In the genomic region with DNA sequence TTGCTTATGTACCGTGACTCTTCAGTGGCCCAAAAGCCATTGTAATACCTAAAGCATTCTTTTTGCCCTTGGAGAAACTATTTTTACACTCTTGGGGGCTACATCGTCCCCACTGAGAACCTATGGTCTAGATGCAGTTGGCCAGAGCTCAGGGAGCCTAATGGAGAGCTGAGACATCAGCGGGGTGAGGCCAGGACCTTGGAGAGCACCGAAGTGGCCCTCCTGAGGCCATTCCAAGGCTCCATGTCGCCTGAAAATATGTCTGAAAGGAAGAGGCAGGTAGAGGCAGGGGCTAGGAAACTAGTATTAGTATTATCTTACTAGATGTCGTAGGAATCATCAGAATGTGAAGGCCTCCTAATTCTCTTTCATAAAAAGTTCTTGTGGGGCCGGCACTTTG, we compare ENCODE assay signal across 1 cellular context.
TF ChIP-seq lines count a peak whose summit lies in the region.

No MANE protein-coding gene starts in this region.

TF ChIP-seq in HepG2, 621 proteins besides CTCF, POLR2A, EP300 and RAD21:
- TF ChIP-seq, protein P1, sequence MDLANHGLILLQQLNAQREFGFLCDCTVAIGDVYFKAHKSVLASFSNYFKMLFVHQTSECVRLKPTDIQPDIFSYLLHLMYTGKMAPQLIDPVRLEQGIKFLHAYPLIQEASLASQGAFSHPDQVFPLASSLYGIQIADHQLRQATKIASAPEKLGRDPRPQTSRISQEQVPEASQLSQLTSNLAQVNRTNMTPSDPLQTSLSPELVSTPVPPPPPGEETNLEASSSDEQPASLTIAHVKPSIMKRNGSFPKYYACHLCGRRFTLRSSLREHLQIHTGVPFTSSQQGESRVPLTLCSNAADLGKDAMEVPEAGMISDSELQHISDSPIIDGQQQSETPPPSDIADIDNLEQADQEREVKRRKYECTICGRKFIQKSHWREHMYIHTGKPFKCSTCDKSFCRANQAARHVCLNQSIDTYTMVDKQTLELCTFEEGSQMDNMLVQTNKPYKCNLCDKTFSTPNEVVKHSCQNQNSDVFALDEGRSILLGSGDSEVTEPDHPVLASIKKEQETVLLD (CRISPR knock-in tag; IDR thresholded peaks at IDR 0.05; ENCODE audit: low read depth) = no peak
- TF ChIP-seq MIER2 (CRISPR knock-in tag; IDR thresholded peaks at IDR 0.05) (peak; percentile 95), ZNF484 (CRISPR knock-in tag; IDR thresholded peaks at IDR 0.05; ENCODE audit: borderline replicate concordance, low read depth) (no peak), ZBTB3 (CRISPR knock-in tag; IDR thresholded peaks at IDR 0.05; ENCODE audit: borderline replicate concordance, low read depth) (no peak), RBM22 (optimal IDR thresholded peaks at IDR 0.05; ENCODE audit: low read length) (no peak), CBX2 (IDR thresholded peaks at IDR 0.05; ENCODE audit: low read depth, low read length) (no peak), CBX2 (CRISPR knock-in tag; IDR thresholded peaks at IDR 0.05; ENCODE audit: low read depth) (no peak), SYNCRIP (IDR thresholded peaks at IDR 0.05; ENCODE audit: insufficient read depth, low read depth, low read length) (no peak), MAF1 (CRISPR knock-in tag; IDR thresholded peaks at IDR 0.05; ENCODE audit: borderline replicate concordance) (no peak), FOXM1 (CRISPR knock-in tag; IDR thresholded peaks at IDR 0.05) (no peak), ZNF331 (CRISPR knock-in tag; IDR thresholded peaks at IDR 0.05) (0 out of 2 replicates have a peak, but pooled peaks have one; percentile 18), ZNF530 (CRISPR knock-in tag; IDR thresholded peaks at IDR 0.05; ENCODE audit: low read depth) (no peak)
- TF ChIP-seq, protein P2, sequence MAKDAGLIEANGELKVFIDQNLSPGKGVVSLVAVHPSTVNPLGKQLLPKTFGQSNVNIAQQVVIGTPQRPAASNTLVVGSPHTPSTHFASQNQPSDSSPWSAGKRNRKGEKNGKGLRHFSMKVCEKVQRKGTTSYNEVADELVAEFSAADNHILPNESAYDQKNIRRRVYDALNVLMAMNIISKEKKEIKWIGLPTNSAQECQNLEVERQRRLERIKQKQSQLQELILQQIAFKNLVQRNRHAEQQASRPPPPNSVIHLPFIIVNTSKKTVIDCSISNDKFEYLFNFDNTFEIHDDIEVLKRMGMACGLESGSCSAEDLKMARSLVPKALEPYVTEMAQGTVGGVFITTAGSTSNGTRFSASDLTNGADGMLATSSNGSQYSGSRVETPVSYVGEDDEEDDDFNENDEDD (CRISPR knock-in tag; IDR thresholded peaks at IDR 0.05; ENCODE audit: borderline replicate concordance) = no peak
- TF ChIP-seq, protein P3, sequence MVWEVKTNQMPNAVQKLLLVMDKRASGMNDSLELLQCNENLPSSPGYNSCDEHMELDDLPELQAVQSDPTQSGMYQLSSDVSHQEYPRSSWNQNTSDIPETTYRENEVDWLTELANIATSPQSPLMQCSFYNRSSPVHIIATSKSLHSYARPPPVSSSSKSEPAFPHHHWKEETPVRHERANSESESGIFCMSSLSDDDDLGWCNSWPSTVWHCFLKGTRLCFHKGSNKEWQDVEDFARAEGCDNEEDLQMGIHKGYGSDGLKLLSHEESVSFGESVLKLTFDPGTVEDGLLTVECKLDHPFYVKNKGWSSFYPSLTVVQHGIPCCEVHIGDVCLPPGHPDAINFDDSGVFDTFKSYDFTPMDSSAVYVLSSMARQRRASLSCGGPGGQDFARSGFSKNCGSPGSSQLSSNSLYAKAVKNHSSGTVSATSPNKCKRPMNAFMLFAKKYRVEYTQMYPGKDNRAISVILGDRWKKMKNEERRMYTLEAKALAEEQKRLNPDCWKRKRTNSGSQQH (CRISPR knock-in tag; IDR thresholded peaks at IDR 0.05; ENCODE audit: low read depth) = no peak
- TF ChIP-seq, protein P4, sequence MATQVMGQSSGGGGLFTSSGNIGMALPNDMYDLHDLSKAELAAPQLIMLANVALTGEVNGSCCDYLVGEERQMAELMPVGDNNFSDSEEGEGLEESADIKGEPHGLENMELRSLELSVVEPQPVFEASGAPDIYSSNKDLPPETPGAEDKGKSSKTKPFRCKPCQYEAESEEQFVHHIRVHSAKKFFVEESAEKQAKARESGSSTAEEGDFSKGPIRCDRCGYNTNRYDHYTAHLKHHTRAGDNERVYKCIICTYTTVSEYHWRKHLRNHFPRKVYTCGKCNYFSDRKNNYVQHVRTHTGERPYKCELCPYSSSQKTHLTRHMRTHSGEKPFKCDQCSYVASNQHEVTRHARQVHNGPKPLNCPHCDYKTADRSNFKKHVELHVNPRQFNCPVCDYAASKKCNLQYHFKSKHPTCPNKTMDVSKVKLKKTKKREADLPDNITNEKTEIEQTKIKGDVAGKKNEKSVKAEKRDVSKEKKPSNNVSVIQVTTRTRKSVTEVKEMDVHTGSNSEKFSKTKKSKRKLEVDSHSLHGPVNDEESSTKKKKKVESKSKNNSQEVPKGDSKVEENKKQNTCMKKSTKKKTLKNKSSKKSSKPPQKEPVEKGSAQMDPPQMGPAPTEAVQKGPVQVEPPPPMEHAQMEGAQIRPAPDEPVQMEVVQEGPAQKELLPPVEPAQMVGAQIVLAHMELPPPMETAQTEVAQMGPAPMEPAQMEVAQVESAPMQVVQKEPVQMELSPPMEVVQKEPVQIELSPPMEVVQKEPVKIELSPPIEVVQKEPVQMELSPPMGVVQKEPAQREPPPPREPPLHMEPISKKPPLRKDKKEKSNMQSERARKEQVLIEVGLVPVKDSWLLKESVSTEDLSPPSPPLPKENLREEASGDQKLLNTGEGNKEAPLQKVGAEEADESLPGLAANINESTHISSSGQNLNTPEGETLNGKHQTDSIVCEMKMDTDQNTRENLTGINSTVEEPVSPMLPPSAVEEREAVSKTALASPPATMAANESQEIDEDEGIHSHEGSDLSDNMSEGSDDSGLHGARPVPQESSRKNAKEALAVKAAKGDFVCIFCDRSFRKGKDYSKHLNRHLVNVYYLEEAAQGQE (IDR thresholded peaks at IDR 0.05; ENCODE audit: borderline replicate concordance in 1 of 2, low read depth in 1 of 2, low read length in 2 of 2) = peak; percentile 80 to 95
- TF ChIP-seq, protein P5, sequence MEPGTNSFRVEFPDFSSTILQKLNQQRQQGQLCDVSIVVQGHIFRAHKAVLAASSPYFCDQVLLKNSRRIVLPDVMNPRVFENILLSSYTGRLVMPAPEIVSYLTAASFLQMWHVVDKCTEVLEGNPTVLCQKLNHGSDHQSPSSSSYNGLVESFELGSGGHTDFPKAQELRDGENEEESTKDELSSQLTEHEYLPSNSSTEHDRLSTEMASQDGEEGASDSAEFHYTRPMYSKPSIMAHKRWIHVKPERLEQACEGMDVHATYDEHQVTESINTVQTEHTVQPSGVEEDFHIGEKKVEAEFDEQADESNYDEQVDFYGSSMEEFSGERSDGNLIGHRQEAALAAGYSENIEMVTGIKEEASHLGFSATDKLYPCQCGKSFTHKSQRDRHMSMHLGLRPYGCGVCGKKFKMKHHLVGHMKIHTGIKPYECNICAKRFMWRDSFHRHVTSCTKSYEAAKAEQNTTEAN (CRISPR knock-in tag; conservative IDR thresholded peaks at IDR 0.05) = no peak
